18 cellular contexts compared by ENCODE assay signal in genomic region chr5:139282195-139282557, GRCh38. TPM values are rescaled to one million over a fixed set of nuclear protein-coding genes. Genes with fewer than 3 reads are reported as not detected.
A peak's percentile ranks its signal among the peaks of the same experiment; 100 is the strongest.
DNase-seq lines count a peak whose midpoint lies in the region; FAIRE-seq and TF ChIP-seq lines count a peak whose summit lies in the region.
"Had no signal": no experiment of that assay in that cellular context is flagged by ENCODE, and none has a peak within 500 bp of the region (broad histone marks: within the 10 kb centered on the region; RNA-seq: fewer than 3 reads in every experiment).

No MANE protein-coding gene starts in this region.

- no peak for FAIRE-seq in astrocyte (lab: Jason Lieb, UNC)
- FAIRE-seq: D721Med had no signal

- H4K20me1 ChIP-seq in astrocyte (ENCODE audit: insufficient read depth, low read length), result peaks cover 63% of the 10 kb centered on the region

- no peak overlapping the region for H3K4me3 Mint-ChIP-seq in astrocyte (ENCODE audit: unreplicated experiment)
- H3K4me3 Mint-ChIP-seq: activated B cell treated with CpG ODN at 0.5 μM for 24 hours, immature natural killer cell, neural crest cell had no signal

- no peaks in the 10 kb centered on the region for H3K27me3 Mint-ChIP-seq in astrocyte (ENCODE audit: low read depth, unreplicated experiment)
- H3K27me3 Mint-ChIP-seq: activated B cell treated with CpG ODN at 0.5 μM for 24 hours had no signal

- DNase-seq in EH (ENCODE audit: low read depth) (peak; percentile 60), astrocyte (ENCODE audit: low read depth) (peak; percentile 45), fibroblast of villous mesenchyme (ENCODE audit: low read depth) (peak; percentile 43), T-helper 1 cell (no peak), NCI-H510A treated with DMSO at 0.1 percent for 48 hours (lab: John Stamatoyannopoulos, UW) (no peak), SIG-M5 (lab: John Stamatoyannopoulos, UW) (no peak), epidermal melanocyte (ENCODE audit: insufficient read length, low spot score) (no peak)
- DNase-seq: activated B cell treated with CpG ODN at 0.5 μM for 24 hours, activated gamma-delta T cell, brain microvascular endothelial cell, immature natural killer cell, mesendoderm, MM.1S, NCI-H2107 had no signal

- no peaks in the 10 kb centered on the region for H3K9me3 ChIP-seq in HUES6 (ENCODE audit: control insufficient read depth, insufficient read depth, low read depth, low read length)
- H3K9me3 ChIP-seq in astrocyte (ENCODE audit: insufficient read depth, low read depth, low read length), result no peaks in the 10 kb centered on the region
- H3K9me3 ChIP-seq: suprapubic skin had no signal

- peaks cover 14% of the 10 kb centered on the region for H3K4me1 Mint-ChIP-seq in astrocyte (ENCODE audit: low read depth, unreplicated experiment)
- H3K4me1 Mint-ChIP-seq: immature natural killer cell had no signal

- H3K27ac ChIP-seq in HUES6 (ENCODE audit: low read depth, low read length) (peak overlapping the region; percentile 31; the same call in 1 of the 2 replicates), astrocyte (ENCODE audit: low read depth, low read length) (no peak overlapping the region)
- H3K27ac ChIP-seq: brain microvascular endothelial cell, suprapubic skin had no signal

- no peak overlapping the region for H2AFZ ChIP-seq in astrocyte (ENCODE audit: low read depth, low read length)

- H3K9ac ChIP-seq in HUES6 (ENCODE audit: low read length), result no peak overlapping the region
- H3K9ac ChIP-seq in astrocyte (ENCODE audit: low read length), result no peak overlapping the region

- H3K27me3 ChIP-seq in HUES6 (ENCODE audit: control insufficient read depth, insufficient read depth, low read length) (no peaks in the 10 kb centered on the region), astrocyte (ENCODE audit: insufficient read depth, low read length) (no peaks in the 10 kb centered on the region)
- H3K27me3 ChIP-seq: brain microvascular endothelial cell, suprapubic skin had no signal

- peaks cover 89% of the 10 kb centered on the region for H3K36me3 ChIP-seq in HUES6 (ENCODE audit: control insufficient read depth, insufficient read depth, low read length)
- peaks cover 51% of the 10 kb centered on the region for H3K36me3 ChIP-seq in astrocyte (ENCODE audit: insufficient read depth, low read length)

- H3K36me3 Mint-ChIP-seq in astrocyte (ENCODE audit: low read depth, unreplicated experiment), result peaks cover 26% of the 10 kb centered on the region

- H3K4me1 ChIP-seq in HUES6 (ENCODE audit: control insufficient read depth, insufficient read depth, low read length) (peaks cover 11% of the 10 kb centered on the region), astrocyte (ENCODE audit: insufficient read depth, low read length) (peaks cover 9% of the 10 kb centered on the region)

- H3K27ac Mint-ChIP-seq in astrocyte (ENCODE audit: unreplicated experiment), result no peak overlapping the region
- H3K27ac Mint-ChIP-seq: activated B cell treated with CpG ODN at 0.5 μM for 24 hours, immature natural killer cell had no signal

- H3K4me3 ChIP-seq in HUES6 (ENCODE audit: low read depth, low read length) (no peak overlapping the region), astrocyte (ENCODE audit: insufficient read depth, low read depth, low read length) (no peak overlapping the region), fibroblast of villous mesenchyme (ENCODE audit: low read depth, low read length) (no peak overlapping the region)
- H3K4me3 ChIP-seq: suprapubic skin had no signal

- TF ChIP-seq CTCF in astrocyte (IDR thresholded peaks at IDR 0.05; ENCODE audit: insufficient read depth, low read depth, low read length) (no peak), fibroblast of villous mesenchyme (IDR thresholded peaks at IDR 0.05; ENCODE audit: insufficient read depth, low read depth, low read length) (no peak)

- peaks cover 1% of the 10 kb centered on the region for H3K9me3 Mint-ChIP-seq in astrocyte (ENCODE audit: unreplicated experiment)
- H3K9me3 Mint-ChIP-seq: activated B cell treated with CpG ODN at 0.5 μM for 24 hours, immature natural killer cell, neural crest cell had no signal

- H3K79me2 ChIP-seq in astrocyte (ENCODE audit: insufficient read depth, low read length), result peaks cover 15% of the 10 kb centered on the region

- H3K4me2 ChIP-seq in astrocyte (ENCODE audit: low read length), result peak overlapping the region; percentile 12

RNA-seq across cellular contexts. Expression of gene MATR3, which starts 11.4 kb away (rescaled TPM):
- total RNA-seq in astrocyte (126 and 134 TPM in 2 replicates), fibroblast of villous mesenchyme (190 and 239 TPM in 2 replicates)

RNA-seq across cellular contexts. Expression of gene PAIP2, which starts 59.5 kb away (rescaled TPM):
- total RNA-seq in astrocyte, result 64.2 and 75.3 TPM in 2 replicates
- 35.1 and 56.1 TPM in 2 replicates for total RNA-seq in fibroblast of villous mesenchyme

Comparison
In these comparisons a context has a peak if more than half of its experiments do, and no peak if none do; other contexts are left out.
1. DNase-seq: peak in EH (single experiment), astrocyte (single experiment) and fibroblast of villous mesenchyme (single experiment); none in T-helper 1 cell (0 of 5), NCI-H510A treated with DMSO at 0.1 percent for 48 hours (single experiment), SIG-M5 (single experiment) and epidermal melanocyte (single experiment).